In genomic region chr5:149141224-149141956, GRCh38 we compare ENCODE assay signal across 8 cellular contexts. TPM values are rescaled to one million over a fixed set of nuclear protein-coding genes. Genes with fewer than 3 reads are reported as not detected.
DNase-seq lines count a peak whose midpoint lies in the region; ATAC-seq and TF ChIP-seq lines count a peak whose summit lies in the region.

Gene ABLIM3 (plus strand): TSS chr5:149141493. CDS start chr5:149142096, 603 bp downstream.

- H3K4me1 ChIP-seq in duodenal mucosa (ENCODE audit: control insufficient read depth in 1 of 2, insufficient read depth in 2 of 2, low read length in 2 of 2), result peaks cover 0 to 3% of the 10 kb centered on the region in 2 donors

- peak in 1 of 3 donors; percentile 61 for TF ChIP-seq CTCF in lower leg skin (IDR thresholded peaks at IDR 0.05)

- DNase-seq in NCI-H1694 (lab: John Stamatoyannopoulos, UW) (peak; percentile 7), NCI-H1694 treated with DMSO at 0.1 percent for 48 hours (lab: John Stamatoyannopoulos, UW) (no peak), NCI-H2227 (lab: John Stamatoyannopoulos, UW; ENCODE audit: unreplicated experiment) (peak; percentile 73), lower leg skin (ENCODE audit: low spot score in 2 of 2) (peak; percentile 48 to 94)
- DNase-seq in activated CD4-positive, alpha-beta memory T cell treated with anti-CD3 and anti-CD28 coated beads, Interleukin-2, amount 10 ng/mL, durations not matched to agents 7 days and 5 days, result peak; percentile 75
- peak; percentile 66 for DNase-seq in stimulated activated CD4-positive, alpha-beta T cell treated with anti-CD3 and anti-CD28 coated beads, Interleukin-4, amount 100 ng/mL, for 24 hours

- H3K4me3 ChIP-seq in duodenal mucosa (ENCODE audit: low read depth in 1 of 2, low read length in 2 of 2) (peak within 1 kb of the TSS; percentile 46 to 65), lower leg skin (ENCODE audit: low read depth, poor library complexity, severe bottlenecking) (peak within 1 kb of the TSS; percentile 53)

- intact Hi-C loops in lower leg skin (cut with DNase I; ENCODE audit: low total_unique reads), result loop anchor here (10.0 kb wide), 1 partner anchor 83 kb away; no protein-coding TSS in a partner anchor

- WGBS in lower leg skin, 2 donors, result 4 to 10% methylated on average over 32 to 54 of the region's 54 CpGs

- no peaks in the 10 kb centered on the region for H3K36me3 Mint-ChIP-seq in activated CD4-positive, alpha-beta memory T cell treated with anti-CD3 and anti-CD28 coated beads, Interleukin-2, amount 10 ng/mL, durations not matched to agents 7 days and 5 days (ENCODE audit: low read depth)

- H3K36me3 ChIP-seq in duodenal mucosa (ENCODE audit: control insufficient read depth in 1 of 2, insufficient read depth in 2 of 2, low read length in 2 of 2), result no peaks in the 10 kb centered on the region

- peak within 1 kb of the TSS; percentile 28 for H3K4me3 Mint-ChIP-seq in activated CD4-positive, alpha-beta memory T cell treated with anti-CD3 and anti-CD28 coated beads, Interleukin-2, amount 10 ng/mL, durations not matched to agents 7 days and 5 days

- no peak within 1 kb of the TSS for H3K27ac Mint-ChIP-seq in activated CD4-positive, alpha-beta memory T cell treated with anti-CD3 and anti-CD28 coated beads, Interleukin-2, amount 10 ng/mL, durations not matched to agents 7 days and 5 days

- H3K27me3 ChIP-seq in duodenal mucosa (ENCODE audit: control insufficient read depth in 1 of 2, insufficient read depth in 2 of 2, low read length in 2 of 2), result peaks cover 9 to 12% of the 10 kb centered on the region in 2 donors

- H3K4me1 Mint-ChIP-seq in activated CD4-positive, alpha-beta memory T cell treated with anti-CD3 and anti-CD28 coated beads, Interleukin-2, amount 10 ng/mL, durations not matched to agents 7 days and 5 days, result peaks cover 3% of the 10 kb centered on the region

- peaks cover 3% of the 10 kb centered on the region for H3K9me3 Mint-ChIP-seq in activated CD4-positive, alpha-beta memory T cell treated with anti-CD3 and anti-CD28 coated beads, Interleukin-2, amount 10 ng/mL, durations not matched to agents 7 days and 5 days

- H3K27me3 Mint-ChIP-seq in activated CD4-positive, alpha-beta memory T cell treated with anti-CD3 and anti-CD28 coated beads, Interleukin-2, amount 10 ng/mL, durations not matched to agents 7 days and 5 days, result peaks cover 34% of the 10 kb centered on the region

- POLR2A ChIA-PET in activated CD4-positive, alpha-beta memory T cell treated with anti-CD3 and anti-CD28 coated beads, Interleukin-2, amount 10 ng/mL, durations not matched to agents 7 days and 5 days (lab: Charles Lee), result interaction anchor here (1.1 kb wide), 1 partner anchor 662 kb away, joined by 3 read pairs; no protein-coding TSS in a partner anchor

- no peaks in the 10 kb centered on the region for H3K9me3 ChIP-seq in duodenal mucosa (ENCODE audit: control insufficient read depth in 1 of 2, low read length in 2 of 2)

- TF ChIP-seq POLR2A in lower leg skin (IDR thresholded peaks at IDR 0.05), result no peak

- CTCF ChIA-PET in activated CD4-positive, alpha-beta memory T cell treated with anti-CD3 and anti-CD28 coated beads, Interleukin-2, amount 10 ng/mL, durations not matched to agents 7 days and 5 days (lab: Charles Lee), result interaction anchor here (0.6 to 3.9 kb wide), 29 partner anchors 8 to 693 kb away, joined by 3 to 56 read pairs (median 3); partner anchors contain the start of gene AFAP1L1

- H3K9ac ChIP-seq in duodenal mucosa (ENCODE audit: low read depth in 1 of 2, low read length in 2 of 2), result peak within 1 kb of the TSS; percentile 35 to 39

- ATAC-seq in HG02852 (IDR thresholded peaks at IDR 0.05; ENCODE audit: unreplicated experiment), result peak; percentile 95

- peak within 1 kb of the TSS; percentile 1 for H3K27ac ChIP-seq in duodenal mucosa (ENCODE audit: low read depth, low read length)

RNA-seq across cellular contexts. Expression of gene ABLIM3, which starts in this region (rescaled TPM):
- total RNA-seq in activated CD4-positive, alpha-beta memory T cell treated with anti-CD3 and anti-CD28 coated beads, Interleukin-2, amount 10 ng/mL, durations not matched to agents 7 days and 5 days, result under 1 TPM; 0.08 to 0.38 TPM
- 10 to 100 TPM in 1 of 4 donors, 1 to 10 TPM in 3; 4.2 to 12.3 (median 7.4) TPM for total RNA-seq in lower leg skin

Comparison
In these comparisons a context has a peak if more than half of its experiments do, and no peak if none do; other contexts are left out.
1. Peak in DNase-seq in activated CD4-positive, alpha-beta memory T cell treated with anti-CD3 and anti-CD28 coated beads, Interleukin-2, amount 10 ng/mL, durations not matched to agents 7 days and 5 days; RNA of the gene not detected or under 1 TPM.